ENCODE assay signal across 7 cellular contexts in genomic region chr10:78301891-78302738, GRCh38.
DNase-seq lines count a peak whose midpoint lies in the region; ATAC-seq, FAIRE-seq and TF ChIP-seq lines count a peak whose summit lies in the region.

No MANE protein-coding gene starts in this region.

- H3K27ac ChIP-seq in GM23338 (ENCODE audit: low read depth) = peak overlapping the region; percentile 63; the same call in 1 of the 2 replicates
- H3K27ac ChIP-seq in OCI-LY1 (ENCODE audit: low read depth, low read length, poor library complexity, severe bottlenecking) = no peak overlapping the region
- no peak overlapping the region for H3K27ac ChIP-seq in ectodermal cell (ENCODE audit: insufficient read depth, low read depth, low read length, poor library complexity, severe bottlenecking)
- no peak overlapping the region for H3K27ac ChIP-seq in neural progenitor cell

- H3K27me3 Mint-ChIP-seq in GM23338 (ENCODE audit: insufficient read depth, low read depth, poor library complexity) (peaks cover 10% of the 10 kb centered on the region), neural progenitor cell (ENCODE audit: insufficient read depth, low read depth) (peaks cover 14% of the 10 kb centered on the region)

- H3K4me1 ChIP-seq in GM23338 (ENCODE audit: insufficient read depth) = peaks cover 10% of the 10 kb centered on the region
- H3K4me1 ChIP-seq in OCI-LY1 (ENCODE audit: insufficient read depth, low read length, severe bottlenecking) = peaks cover 11% of the 10 kb centered on the region
- peaks cover 5% of the 10 kb centered on the region for H3K4me1 ChIP-seq in ectodermal cell (ENCODE audit: control insufficient read depth, insufficient read depth, low read length)
- H3K4me1 ChIP-seq in neural progenitor cell = peaks cover 13% of the 10 kb centered on the region

- H2AFZ ChIP-seq in GM23338 (peak overlapping the region; percentile 90), OCI-LY1 (ENCODE audit: low read length) (no peak overlapping the region), neural progenitor cell (replicated peaks) (no peak overlapping the region)

- H3K36me3 ChIP-seq in GM23338 (ENCODE audit: insufficient read depth) = no peaks in the 10 kb centered on the region
- H3K36me3 ChIP-seq in OCI-LY1 (ENCODE audit: insufficient read depth, low read length) = no peaks in the 10 kb centered on the region
- no peaks in the 10 kb centered on the region for H3K36me3 ChIP-seq in ectodermal cell (ENCODE audit: control insufficient read depth, insufficient read depth, low read length)
- H3K36me3 ChIP-seq in neural progenitor cell = no peaks in the 10 kb centered on the region

- peak; percentile 41 for DNase-seq in GM23338 (ENCODE audit: low spot score)
- DNase-seq in neural progenitor cell (ENCODE audit: low spot score) = no peak
- DNase-seq in H54 (ENCODE audit: insufficient read length, low spot score) = no peak
- DNase-seq in SIG-M5 (lab: John Stamatoyannopoulos, UW) = no peak
- no peak for DNase-seq in OCI-M2 (lab: John Stamatoyannopoulos, UW; ENCODE audit: unreplicated experiment)

- H4K20me1 ChIP-seq in GM23338 (replicated peaks; ENCODE audit: insufficient read depth) = no peaks in the 10 kb centered on the region
- H4K20me1 ChIP-seq in OCI-LY1 (ENCODE audit: insufficient read depth, low read length) = no peaks in the 10 kb centered on the region
- no peaks in the 10 kb centered on the region for H4K20me1 ChIP-seq in neural progenitor cell (ENCODE audit: low read depth)

- H3K4me2 ChIP-seq in GM23338 (peak overlapping the region; percentile 90), OCI-LY1 (ENCODE audit: low read length) (peak overlapping the region; percentile 71), neural progenitor cell (peak overlapping the region; percentile 72)

- H3K4me3 ChIP-seq in GM23338 (peak overlapping the region; percentile 58), OCI-LY1 (ENCODE audit: low read depth, low read length, poor library complexity, severe bottlenecking) (peak overlapping the region; percentile 64), ectodermal cell (ENCODE audit: insufficient read depth, low read depth, low read length) (peak overlapping the region; percentile 14), neural progenitor cell (peak overlapping the region; percentile 40)

- H3K9me2 ChIP-seq in GM23338 (ENCODE audit: insufficient read depth) (0 out of 2 replicates have a peak, but pooled peaks cover 6% of the 10 kb centered on the region), OCI-LY1 (ENCODE audit: low read depth, low read length) (no peaks in the 10 kb centered on the region)

- peak overlapping the region; percentile 80 for H3K4me3 Mint-ChIP-seq in GM23338
- H3K4me3 Mint-ChIP-seq in neural progenitor cell = peak overlapping the region; percentile 83

- peak overlapping the region; percentile 82; the same call in 1 of the 2 replicates for H3K27ac Mint-ChIP-seq in GM23338
- H3K27ac Mint-ChIP-seq in neural progenitor cell = peak overlapping the region; percentile 93

- H3K9ac ChIP-seq in OCI-LY1 (ENCODE audit: low read length) = peak overlapping the region; percentile 69; the same call in 1 of the 2 replicates
- H3K9ac ChIP-seq in neural progenitor cell = no peak overlapping the region

- TF ChIP-seq CTCF in GM23338 (conservative IDR thresholded peaks at IDR 0.05; ENCODE audit: low read depth in 2 of 2) = peak; percentile 38 to 61
- no peak; the same call in 1 of the 2 replicates for TF ChIP-seq CTCF in OCI-LY1 (IDR thresholded peaks at IDR 0.05; ENCODE audit: low read length)
- peak; percentile 26 for TF ChIP-seq CTCF in neural progenitor cell (IDR thresholded peaks at IDR 0.05)

- ATAC-seq in GM23338 = peak; percentile 14

- H3K4me1 Mint-ChIP-seq in GM23338 (peaks cover 21% of the 10 kb centered on the region), neural progenitor cell (peaks cover 33% of the 10 kb centered on the region)

- H3K79me2 ChIP-seq in GM23338 (replicated peaks; ENCODE audit: insufficient read depth) (no peaks in the 10 kb centered on the region), OCI-LY1 (ENCODE audit: insufficient read depth, low read length) (no peaks in the 10 kb centered on the region), neural progenitor cell (ENCODE audit: low read depth) (no peaks in the 10 kb centered on the region)

- WGBS in ectodermal cell, 2 experiments = 81 to 86% methylated on average over 11 of the region's 11 CpGs

- peaks cover 2% of the 10 kb centered on the region; the same call in 2 of the 3 replicates for H3K9me3 Mint-ChIP-seq in GM23338
- peaks cover 4% of the 10 kb centered on the region for H3K9me3 Mint-ChIP-seq in neural progenitor cell

- H3F3A ChIP-seq in GM23338 (replicated peaks; ENCODE audit: low read depth) (no peaks in the 10 kb centered on the region), OCI-LY1 (ENCODE audit: insufficient read depth, low read length) (no peaks in the 10 kb centered on the region), neural progenitor cell (ENCODE audit: low read depth) (peaks cover 10% of the 10 kb centered on the region)

- FAIRE-seq in H54 (lab: Jason Lieb, UNC) = no peak

- H3K9me3 ChIP-seq in OCI-LY1 (ENCODE audit: low read length) (peaks cover 3% of the 10 kb centered on the region; the same call in 1 of the 2 replicates), ectodermal cell (ENCODE audit: control insufficient read depth, low read length) (no peaks in the 10 kb centered on the region), neural progenitor cell (ENCODE audit: low read depth) (no peaks in the 10 kb centered on the region)

- no peak for TF ChIP-seq POLR2A in H54 (IDR thresholded peaks at IDR 0.05; ENCODE audit: low read depth, low read length)

- no peaks in the 10 kb centered on the region for H3K36me3 Mint-ChIP-seq in GM23338 (ENCODE audit: low read depth)
- peaks cover 5% of the 10 kb centered on the region for H3K36me3 Mint-ChIP-seq in neural progenitor cell

- no peaks in the 10 kb centered on the region for H3K27me3 ChIP-seq in GM23338 (ENCODE audit: insufficient read depth)
- no peaks in the 10 kb centered on the region for H3K27me3 ChIP-seq in OCI-LY1 (ENCODE audit: insufficient read depth, low read length)
- H3K27me3 ChIP-seq in ectodermal cell (ENCODE audit: control insufficient read depth, insufficient read depth, low read length, poor library complexity, severe bottlenecking) = no peaks in the 10 kb centered on the region
- no peaks in the 10 kb centered on the region for H3K27me3 ChIP-seq in neural progenitor cell

TF ChIP-seq in GM23338, 12 proteins besides CTCF, POLR2A, EP300 and RAD21 (continues in another document):
- TF ChIP-seq STAT1 (IDR thresholded peaks at IDR 0.05; ENCODE audit: unreplicated experiment) (no peak), JUNB (IDR thresholded peaks at IDR 0.05; ENCODE audit: unreplicated experiment) (no peak), EZH2 (IDR thresholded peaks at IDR 0.05; ENCODE audit: low read depth, unreplicated experiment) (no peak), ZNF331 (CRISPR knock-in tag; IDR thresholded peaks at IDR 0.05; ENCODE audit: low read depth) (no peak), POLR2AphosphoS5 (IDR thresholded peaks at IDR 0.05; ENCODE audit: low read depth) (no peak)
- TF ChIP-seq, protein P1, sequence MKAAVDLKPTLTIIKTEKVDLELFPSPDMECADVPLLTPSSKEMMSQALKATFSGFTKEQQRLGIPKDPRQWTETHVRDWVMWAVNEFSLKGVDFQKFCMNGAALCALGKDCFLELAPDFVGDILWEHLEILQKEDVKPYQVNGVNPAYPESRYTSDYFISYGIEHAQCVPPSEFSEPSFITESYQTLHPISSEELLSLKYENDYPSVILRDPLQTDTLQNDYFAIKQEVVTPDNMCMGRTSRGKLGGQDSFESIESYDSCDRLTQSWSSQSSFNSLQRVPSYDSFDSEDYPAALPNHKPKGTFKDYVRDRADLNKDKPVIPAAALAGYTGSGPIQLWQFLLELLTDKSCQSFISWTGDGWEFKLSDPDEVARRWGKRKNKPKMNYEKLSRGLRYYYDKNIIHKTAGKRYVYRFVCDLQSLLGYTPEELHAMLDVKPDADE (IDR thresholded peaks at IDR 0.05) = no peak

Comparison
In these comparisons a context has a peak if more than half of its experiments do, and no peak if none do; other contexts are left out.
1. H3K4me3 ChIP-seq: peak in every context shown above with its lines; median percentile 64 in OCI-LY1; 58 in GM23338; 40 in neural progenitor cell; 14 in ectodermal cell.